5 cellular contexts compared by ENCODE assay signal in the genomic region with DNA sequence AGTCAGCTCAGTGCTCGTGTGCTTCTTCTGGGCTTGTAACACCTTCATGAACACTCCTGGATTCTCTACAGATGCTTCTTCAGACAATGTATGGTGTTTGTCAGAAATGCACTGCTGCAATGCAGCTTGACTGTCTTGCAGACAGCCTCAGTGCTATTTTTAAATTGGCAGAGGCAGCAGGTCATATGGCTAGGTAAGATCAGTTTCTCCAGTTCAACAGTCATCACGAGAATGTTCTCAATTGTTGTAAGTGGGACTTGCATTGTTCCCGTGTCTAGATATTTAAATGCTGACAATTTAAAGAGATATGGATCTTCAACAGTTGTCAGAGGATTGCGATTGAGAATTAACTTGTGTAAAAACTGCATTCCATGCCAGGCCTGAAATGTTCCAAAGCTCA.
"Had no signal": no experiment of that assay in that cellular context is flagged by ENCODE, and none has a peak within 500 bp of the region (broad histone marks: within the 10 kb centered on the region; RNA-seq: fewer than 3 reads in every experiment).

No MANE protein-coding gene starts in this region.

- H3K4me3 ChIP-seq: GM23338 had no signal

- DNase-seq: H9, HCEC 1CT had no signal

- H3K27ac ChIP-seq: HL-60 had no signal

- H2AFZ ChIP-seq: GM23338 had no signal

- H3K4me2 ChIP-seq: GM23338 had no signal

- ATAC-seq: GM23338, HepG2 had no signal
